ENCODE assay signal across 19 cellular contexts in the genomic region with DNA sequence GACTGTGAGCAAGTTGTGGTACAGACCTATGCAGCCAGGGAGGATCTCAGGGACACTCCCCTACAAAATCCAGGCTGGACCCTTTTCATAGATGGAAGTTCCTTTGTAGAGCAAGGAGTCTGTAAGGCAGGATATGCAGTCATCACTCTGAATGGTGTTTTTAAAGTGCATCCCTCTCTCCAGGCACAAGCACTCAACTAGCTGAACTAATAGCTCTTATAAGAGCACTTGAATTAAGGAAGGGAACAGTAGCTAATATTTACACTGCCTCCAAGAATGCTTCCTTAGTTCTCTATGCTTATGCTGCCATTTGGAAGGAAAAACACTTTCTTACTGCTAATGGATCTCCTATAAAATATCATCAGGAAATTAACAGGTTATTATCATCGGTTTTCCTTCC. TPM values are rescaled to one million over a fixed set of nuclear protein-coding genes. Genes with fewer than 3 reads are reported as not detected.
DNase-seq lines count a peak whose midpoint lies in the region; ATAC-seq and TF ChIP-seq lines count a peak whose summit lies in the region.
"Had no signal": no experiment of that assay in that cellular context is flagged by ENCODE, and none has a peak within 500 bp of the region (broad histone marks: within the 10 kb centered on the region; RNA-seq: fewer than 3 reads in every experiment).

No MANE protein-coding gene starts in this region.

- WGBS in thyroid gland, 2 donors: 31 to 64% methylated on average over 1 of the region's 1 CpG

- H3K4me1 ChIP-seq in thyroid gland: peaks cover 19 to 20% of the 10 kb centered on the region in 2 donors
- H3K4me1 ChIP-seq: SJCRH30 had no signal

- H3K9me3 ChIP-seq in thyroid gland: no peaks in the 10 kb centered on the region
- H3K9me3 ChIP-seq: SJCRH30 had no signal

- H3K36me3 ChIP-seq in thyroid gland: no peaks in the 10 kb centered on the region
- H3K36me3 ChIP-seq: SJCRH30 had no signal

- peak overlapping the region; percentile 72 to 83 (median 76) for H3K27ac ChIP-seq in thyroid gland
- H3K27ac ChIP-seq: SJCRH30 had no signal

- intact Hi-C loops in thyroid gland (cut with DNase I): no loop called here

- no peak for ATAC-seq in GM21723 (IDR thresholded peaks at IDR 0.05; ENCODE audit: unreplicated experiment)
- ATAC-seq: T-cell had no signal

- DNase-seq in NCI-H748 (lab: John Stamatoyannopoulos, UW; ENCODE audit: unreplicated experiment): peak; percentile 1
- DNase-seq in NCI-H748 treated with DMSO at 0.1 percent for 48 hours (lab: John Stamatoyannopoulos, UW): no peak
- DNase-seq in NCI-H1436 treated with DMSO at 0.1 percent for 48 hours (lab: John Stamatoyannopoulos, UW): peak; percentile 46
- DNase-seq in NCI-H524 (lab: John Stamatoyannopoulos, UW): peak; percentile 3 to 40
- DNase-seq in thyroid gland: peak; percentile 26 to 32
- DNase-seq in foreskin fibroblast: no peak
- no peak for DNase-seq in RPMI8226
- DNase-seq: CD4-positive, alpha-beta T cell; COR-L47; EL; GF-D8; H7; NCI-H2029 treated with DMSO at 0.1 percent for 48 hours; NCI-H226; NCI-H526 treated with DMSO at 0.1 percent for 48 hours; NK-92 treated with Interleukin-12 subunit alpha and Interleukin-12 subunit beta, amount 100 ng/mL, for 24 hours; SJCRH30; T-cell had no signal

- TF ChIP-seq CTCF in thyroid gland (IDR thresholded peaks at IDR 0.05) (peak in 1 of 6 experiments; percentile 21), foreskin fibroblast (IDR thresholded peaks at IDR 0.05; ENCODE audit: low read depth, low read length) (no peak)

- peak in 1 of 2 donors; percentile 19 for TF ChIP-seq POLR2A in thyroid gland (IDR thresholded peaks at IDR 0.05)

- H3K4me3 ChIP-seq in thyroid gland (replicated peaks in 1 of 3) (no peak overlapping the region), foreskin fibroblast (ENCODE audit: low read depth in 1 of 2, low read length in 2 of 2) (no peak overlapping the region)
- H3K4me3 ChIP-seq: SJCRH30 had no signal

- H3K27me3 ChIP-seq in thyroid gland: no peaks in the 10 kb centered on the region
- H3K27me3 ChIP-seq: SJCRH30 had no signal

RNA-seq across cellular contexts. Expression of gene SMYD3, which starts 27.0 kb away (rescaled TPM):
- 100 to 1,000 TPM in 1 of 4 donors, 10 to 100 TPM in 3; 33.7 to 105 (median 51.4) TPM for total RNA-seq in thyroid gland

RNA-seq across cellular contexts. Expression of gene TFB2M, which starts 31.9 kb away (rescaled TPM):
- total RNA-seq in thyroid gland: 10 to 100 TPM; 12.2 to 21.9 (median 15.9) TPM

RNA-seq across cellular contexts. Expression of gene CNST, which starts 32.1 kb away (rescaled TPM):
- 10 to 100 TPM; 38.8 to 49.5 (median 41.7) TPM for total RNA-seq in thyroid gland

Comparison
In these comparisons a context has a peak if more than half of its experiments do, and no peak if none do; other contexts are left out.
1. DNase-seq: peak in NCI-H748 (single experiment), NCI-H1436 treated with DMSO at 0.1 percent for 48 hours (single experiment), NCI-H524 (2 of 2) and thyroid gland (2 of 2); none in NCI-H748 treated with DMSO at 0.1 percent for 48 hours (single experiment), foreskin fibroblast (0 of 2) and RPMI8226 (single experiment).